Comparison of ENCODE assay signal across 16 cellular contexts in genomic region chr15:40329804-40330203, GRCh38. TPM values are rescaled to one million over a fixed set of nuclear protein-coding genes. Genes with fewer than 3 reads are reported as not detected.
DNase-seq lines count a peak whose midpoint lies in the region; ATAC-seq and TF ChIP-seq lines count a peak whose summit lies in the region.
"Had no signal": no experiment of that assay in that cellular context is flagged by ENCODE, and none has a peak within 500 bp of the region (broad histone marks: within the 10 kb centered on the region; RNA-seq: fewer than 3 reads in every experiment).

No MANE protein-coding gene starts in this region.

- no peak overlapping the region for H3K27ac Mint-ChIP-seq in Caco-2 (ENCODE audit: unreplicated experiment)

- H3K9me3 Mint-ChIP-seq in Caco-2 (ENCODE audit: unreplicated experiment): no peaks in the 10 kb centered on the region

- H3K9ac ChIP-seq in SK-N-MC (ENCODE audit: insufficient read length): no peak overlapping the region

- CTCF ChIA-PET in Caco-2 (lab: Charles Lee): no interaction called here

- no peak overlapping the region for H3K4me3 Mint-ChIP-seq in Caco-2 (ENCODE audit: unreplicated experiment)

- no peaks in the 10 kb centered on the region for H3K9me2 ChIP-seq in hepatocyte (replicated peaks; ENCODE audit: insufficient read depth)

- H4K20me1 ChIP-seq in hepatocyte (ENCODE audit: insufficient read depth, poor library complexity, severe bottlenecking): no peaks in the 10 kb centered on the region

- no peak overlapping the region for H2AFZ ChIP-seq in hepatocyte

- no peaks in the 10 kb centered on the region for H3K27me3 ChIP-seq in hepatocyte
- no peaks in the 10 kb centered on the region for H3K27me3 ChIP-seq in spleen (replicated peaks in 1 of 7)
- H3K27me3 ChIP-seq in Caco-2 (replicated peaks; ENCODE audit: control insufficient read depth, insufficient read depth, low read length): no peaks in the 10 kb centered on the region
- H3K27me3 ChIP-seq: neutrophil had no signal

- 89% methylated on average over 7 of the region's 7 CpGs for WGBS in hepatocyte (ENCODE audit: low lambda C conversion rate, missing lambda C conversion rate)
- 79 to 91% (median 83%) methylated on average over 7 of the region's 7 CpGs for WGBS in spleen, 5 donors

- DNase-seq in EH (ENCODE audit: low read depth) (peak; percentile 32), SK-N-MC (ENCODE audit: low read depth, low spot score) (no peak), hepatocyte (ENCODE audit: low spot score) (no peak), spleen (no peak), Caco-2 (no peak), SKM-1 (lab: John Stamatoyannopoulos, UW; ENCODE audit: unreplicated experiment) (no peak), HCEC 1CT (no peak)
- DNase-seq: activated gamma-delta T cell treated with Interleukin-2 at 50 U/mL for 16 hours; cortex of kidney; mesendoderm; NCI-H1930; stimulated activated CD4-positive, alpha-beta T cell treated with anti-CD3 and anti-CD28 coated beads, Interleukin-2, amount 100 ng/mL, for 24 hours had no signal

- H3K9me3 ChIP-seq in SK-N-MC (ENCODE audit: low read depth, low read length) (no peaks in the 10 kb centered on the region), hepatocyte (ENCODE audit: low read depth) (no peaks in the 10 kb centered on the region), spleen (no peaks in the 10 kb centered on the region), Caco-2 (no peaks in the 10 kb centered on the region)
- H3K9me3 ChIP-seq: neutrophil had no signal

- no peak for TF ChIP-seq CTCF in hepatocyte (IDR thresholded peaks at IDR 0.05; ENCODE audit: poor library complexity)
- no peak for TF ChIP-seq CTCF in spleen (IDR thresholded peaks at IDR 0.05 in 8 of 11, conservative IDR thresholded peaks at IDR 0.05 in 3 of 11)
- no peak for TF ChIP-seq CTCF in Caco-2 (IDR thresholded peaks at IDR 0.05; ENCODE audit: insufficient read depth in 1 of 2, low read depth in 1 of 2, low read length in 1 of 2, severe bottlenecking in 1 of 2, unreplicated experiment in 1 of 2)

- H3K27me3 Mint-ChIP-seq in Caco-2 (ENCODE audit: insufficient read depth, unreplicated experiment): no peaks in the 10 kb centered on the region

- POLR2A ChIA-PET in Caco-2 (lab: Charles Lee): no interaction called here

- peaks cover 15% of the 10 kb centered on the region for H3K79me2 ChIP-seq in hepatocyte

- H3K4me1 ChIP-seq in hepatocyte (ENCODE audit: insufficient read depth): peaks cover 36% of the 10 kb centered on the region
- peaks cover 42 to 100% (median 81%) of the 10 kb centered on the region in 6 donors for H3K4me1 ChIP-seq in spleen
- peaks cover 14% of the 10 kb centered on the region for H3K4me1 ChIP-seq in Caco-2

- H3K27ac ChIP-seq in SK-N-MC (peak overlapping the region; percentile 92), hepatocyte (peak overlapping the region; percentile 76), spleen (peak overlapping the region in 5 of 8 donors; percentile 36 to 91 (median 58))
- H3K27ac ChIP-seq: neutrophil had no signal

- intact Hi-C loops in spleen (cut with DNase I; ENCODE audit: low total_unique reads): no loop called here
- intact Hi-C loops in Caco-2 (cut with micrococcal nuclease; ENCODE audit: unreplicated experiment): no loop called here

- peaks cover 6% of the 10 kb centered on the region for H3K36me3 Mint-ChIP-seq in Caco-2 (ENCODE audit: insufficient read depth, unreplicated experiment)

- TF ChIP-seq POLR2A in spleen (IDR thresholded peaks at IDR 0.05): no peak

- H3K36me3 ChIP-seq in SK-N-MC (ENCODE audit: insufficient read depth, low read length): peaks cover 8% of the 10 kb centered on the region
- H3K36me3 ChIP-seq in hepatocyte (replicated peaks; ENCODE audit: insufficient read depth, low read depth): no peaks in the 10 kb centered on the region
- peaks cover 0 to 4% (median 0%) of the 10 kb centered on the region in 6 donors for H3K36me3 ChIP-seq in spleen
- peaks cover 1% of the 10 kb centered on the region; the same call in 1 of the 2 replicates for H3K36me3 ChIP-seq in Caco-2 (ENCODE audit: control insufficient read depth, insufficient read depth, low read length)

- ATAC-seq in HG02642 (IDR thresholded peaks at IDR 0.05; ENCODE audit: poor library complexity, unreplicated experiment): no peak

- no peak overlapping the region for H3K4me2 ChIP-seq in hepatocyte

- H3K4me3 ChIP-seq in SK-N-MC (no peak overlapping the region), hepatocyte (no peak overlapping the region), spleen (no peak overlapping the region), Caco-2 (ENCODE audit: low read depth, low read length) (no peak overlapping the region)

- no TSS peak for BruUV-seq in Caco-2 (replicated peaks; lab: Mats Ljungman, UMichigan)

- H3K4me1 Mint-ChIP-seq in Caco-2 (ENCODE audit: low read depth, unreplicated experiment): peaks cover 17% of the 10 kb centered on the region

RNA-seq across cellular contexts. Expression of gene INAFM2, which starts 6.3 kb away (rescaled TPM):
- 13.7 and 14.4 TPM in 2 replicates for total RNA-seq in hepatocyte
- 17.4 and 19.5 TPM in 2 replicates for polyA plus RNA-seq in hepatocyte
- total RNA-seq in spleen: 10 to 100 TPM; 16.8 to 29.6 (median 22.9) TPM
- polyA plus RNA-seq in spleen: 10 to 100 TPM in 1 of 3 donors, 1 to 10 TPM in 2; 7.4 to 10.9 (median 9.8) TPM
- 13.4 and 15.4 TPM in 2 replicates for total RNA-seq in Caco-2 (2022)

RNA-seq across cellular contexts. Expression of gene CCDC9B, which starts 10.9 kb away (rescaled TPM):
- 1.8 and 4.0 TPM in 2 replicates for total RNA-seq in hepatocyte
- 5.3 and 7.6 TPM in 2 replicates for polyA plus RNA-seq in hepatocyte
- total RNA-seq in spleen: 10 to 100 TPM in 3 of 7 donors, 1 to 10 TPM in 4; 3.5 to 19.4 (median 9.4) TPM
- 1 to 10 TPM; 2.2 to 8.0 (median 3.1) TPM for polyA plus RNA-seq in spleen
- 0.86 and 0.95 TPM in 2 replicates for total RNA-seq in Caco-2 (2022)

RNA-seq across cellular contexts. Expression of gene PHGR1, which starts 21.0 kb away (rescaled TPM):
- 49.8 and 76.1 TPM in 2 replicates for total RNA-seq in hepatocyte
- polyA plus RNA-seq in hepatocyte: 207 and 222 TPM in 2 replicates
- total RNA-seq in spleen: not detected
- 1 to 10 TPM in 1 of 3 donors, under 1 TPM in 1, not detected in 1; 0.67 to 4.9 TPM for polyA plus RNA-seq in spleen
- 67.9 and 103 TPM in 2 replicates for total RNA-seq in Caco-2 (2022)
- total RNA-seq: MCF 10A, SK-MEL-5 had no signal

RNA-seq across cellular contexts. Expression of gene PLCB2, which starts 22.1 kb away (rescaled TPM):
- total RNA-seq in hepatocyte (1.0 and 1.7 TPM in 2 replicates), spleen (100 to 1,000 TPM; 175 to 247 (median 189) TPM), Caco-2 (2022) (4.0 and 4.7 TPM in 2 replicates)
- polyA plus RNA-seq in hepatocyte (4.4 and 4.9 TPM in 2 replicates), spleen (100 to 1,000 TPM in 2 of 3 donors, 10 to 100 TPM in 1; 63.8 to 190 (median 168) TPM)

RNA-seq across cellular contexts. Expression of gene DISP2, which starts 28.2 kb away (rescaled TPM):
- 0.12 and 1.0 TPM in 2 replicates for total RNA-seq in hepatocyte
- polyA plus RNA-seq in hepatocyte: 0.93 and 1.5 TPM in 2 replicates
- total RNA-seq in spleen: 1 to 10 TPM in 2 of 7 donors, under 1 TPM in 4, not detected in 1; 0.05 to 3.0 (median 0.45) TPM
- polyA plus RNA-seq in spleen: under 1 TPM; 0.47 to 0.63 (median 0.54) TPM
- 4.6 and 6.3 TPM in 2 replicates for total RNA-seq in Caco-2 (2022)

Comparison
In these comparisons a context has a peak if more than half of its experiments do, and no peak if none do; other contexts are left out.
1. RNA of gene PHGR1, which starts 21.0 kb away (total RNA-seq): 67.9 to 103 TPM in Caco-2 and 49.8 to 76.1 TPM in hepatocyte; not detected in spleen; every median in the first group is over 10 times any median in the second.
2. Peak in every context shown above with its lines, with median percentiles within 50 percentile points of each other: H3K27ac ChIP-seq.